Comparison of ENCODE assay signal across 19 cellular contexts in genomic region chr12:1768585-1768984, GRCh38. TPM values are rescaled to one million over a fixed set of nuclear protein-coding genes. Genes with fewer than 3 reads are reported as not detected.
DNase-seq lines count a peak whose midpoint lies in the region; ATAC-seq, FAIRE-seq and TF ChIP-seq lines count a peak whose summit lies in the region.
"Had no signal": no experiment of that assay in that cellular context is flagged by ENCODE, and none has a peak within 500 bp of the region (broad histone marks: within the 10 kb centered on the region; RNA-seq: fewer than 3 reads in every experiment).

No MANE protein-coding gene starts in this region.

- no peak for TF ChIP-seq POLR2A in right lobe of liver (IDR thresholded peaks at IDR 0.05)

- no peaks in the 10 kb centered on the region for H3K27me3 ChIP-seq in right lobe of liver
- H3K27me3 ChIP-seq: SJCRH30 had no signal

- TF ChIP-seq CTCF in fibroblast of mammary gland (conservative IDR thresholded peaks at IDR 0.05; ENCODE audit: control insufficient read depth, insufficient read depth, low read depth, low read length) (no peak), right lobe of liver (IDR thresholded peaks at IDR 0.05) (no peak)

- intact Hi-C loops in right lobe of liver (cut with DNase I), result no loop called here

- H3K36me3 ChIP-seq in right lobe of liver, result no peaks in the 10 kb centered on the region

- peak; percentile 57 to 76 (median 65) for ATAC-seq in right lobe of liver
- ATAC-seq in GM21367 (IDR thresholded peaks at IDR 0.05; ENCODE audit: unreplicated experiment), result no peak
- ATAC-seq: GM12878 had no signal

- no peak overlapping the region for H3K4me3 ChIP-seq in fibroblast of mammary gland (ENCODE audit: control insufficient read depth, low read depth, low read length)
- H3K4me3 ChIP-seq in right lobe of liver, result no peak overlapping the region
- H3K4me3 ChIP-seq: GM12878, GM23248, SJCRH30 had no signal

- 27% methylated on average over 1 of the region's 1 CpG for WGBS in right lobe of liver (ENCODE audit: insufficient coverage, low coverage, low lambda C conversion rate, missing lambda C conversion rate)

- no peaks in the 10 kb centered on the region for H3K9me3 ChIP-seq in right lobe of liver
- H3K9me3 ChIP-seq: SJCRH30 had no signal

- FAIRE-seq in G401.6 (lab: Jason Lieb, UNC) (peak; percentile 41), RCC 7860 (lab: Jason Lieb, UNC) (no peak)
- FAIRE-seq: GM12878 had no signal

- H3K27ac ChIP-seq in right lobe of liver, result peak overlapping the region in 1 of 3 donors; percentile 76
- H3K27ac ChIP-seq: GM23248, SJCRH30 had no signal

- DNase-seq in NCI-H524 treated with DMSO at 0.1 percent for 48 hours (lab: John Stamatoyannopoulos, UW), result peak; percentile 25
- DNase-seq in fibroblast of mammary gland (ENCODE audit: low read depth), result peak; percentile 63
- DNase-seq in right lobe of liver, result no peak
- DNase-seq in globus pallidus (ENCODE audit: low spot score), result no peak
- DNase-seq in KG1 (lab: John Stamatoyannopoulos, UW), result no peak
- no peak for DNase-seq in RCC 7860 (ENCODE audit: low spot score)
- DNase-seq: COR-L47, DMS79 treated with DMSO at 0.1 percent for 48 hours, GM23248, HCEC 1CT, KBM-7, NCI-H1417 treated with DMSO at 0.1 percent for 48 hours, NCI-H2081, NCI-H526 treated with DMSO at 0.1 percent for 48 hours, SJCRH30 had no signal

- peaks cover 0 to 66% (median 4%) of the 10 kb centered on the region in 4 donors for H3K4me1 ChIP-seq in right lobe of liver
- H3K4me1 ChIP-seq: SJCRH30 had no signal

RNA-seq across cellular contexts. Expression of gene LRTM2, which starts 51.8 kb away (rescaled TPM):
- total RNA-seq in right lobe of liver, result not detected
- total RNA-seq: G401, GM12878, GM23248, SJCRH30 had no signal

Comparison
In these comparisons a context has a peak if more than half of its experiments do, and no peak if none do; other contexts are left out.
1. DNase-seq: peak in NCI-H524 treated with DMSO at 0.1 percent for 48 hours (single experiment) and fibroblast of mammary gland (single experiment); none in right lobe of liver (0 of 3), globus pallidus (single experiment), KG1 (single experiment) and RCC 7860 (single experiment).